Comparison of ENCODE assay signal across 32 cellular contexts in genomic region chr2:225570000-225570399, GRCh38.
"Had no signal": no experiment of that assay in that cellular context is flagged by ENCODE, and none has a peak within 500 bp of the region (broad histone marks: within the 10 kb centered on the region; RNA-seq: fewer than 3 reads in every experiment).

No MANE protein-coding gene starts in this region.

- DNase-seq: activated B cell treated with CpG ODN at 0.5 μM for 24 hours; activated CD4-positive, alpha-beta memory T cell treated with anti-CD3 and anti-CD28 coated beads for 36 hours; activated CD4-positive, alpha-beta T cell treated with anti-CD3 and anti-CD28 coated beads for 4 hours; activated CD4-positive, alpha-beta T cell treated with anti-CD3 and anti-CD28 coated beads, Interleukin-2, amount 50 U/mL, for 1 hour; activated CD4-positive, CD25-positive, alpha-beta regulatory T cell treated with anti-CD3 and anti-CD28 coated beads, Interleukin-2, amount 50 U/mL, for 72 hours; activated CD8-positive, alpha-beta memory T cell treated with anti-CD3 and anti-CD28 coated beads, Interleukin-2, amount 50 U/mL, for 4 hours; activated gamma-delta T cell treated with Interleukin-2 at 50 U/mL for 16 hours; activated naive CD4-positive, alpha-beta T cell treated with anti-CD3 and anti-CD28 coated beads for 36 hours; activated T-cell treated with anti-CD3 and anti-CD28 coated beads for 4 hours; activated T-cell treated with anti-CD3 and anti-CD28 coated beads, Interleukin-2, amount 50 U/mL, for 4 hours; NCI-H1092 treated with DMSO at 0.1 percent for 48 hours; NCI-H1417; NCI-H1694; NCI-H1930; NCI-H2081 treated with DMSO at 0.1 percent for 48 hours; NCI-H226; NCI-H446 treated with DMSO at 0.1 percent for 48 hours; NCI-H524; NCI-H69; NCI-H82; RPMI8226; SHP77 treated with DMSO at 0.1 percent for 48 hours; T-cell; T-helper 2 cell; T-helper 9 cell had no signal

- H3K27me3 ChIP-seq: breast epithelium, SJSA1 had no signal

- H3K27ac ChIP-seq: breast epithelium, SJSA1, VCaP had no signal

- H3K36me3 ChIP-seq: breast epithelium, SJSA1 had no signal

- H3K9me3 ChIP-seq: breast epithelium, SJSA1 had no signal

- H3K4me3 ChIP-seq: breast epithelium, K562, SJSA1 had no signal

- ATAC-seq: activated naive CD4-positive, alpha-beta T cell treated with anti-CD3 and anti-CD28 coated beads, Interleukin-2, amount 50 U/mL, for 72 hours; activated T-cell treated with anti-CD3 and anti-CD28 coated beads, Interleukin-2, amount 50 U/mL, for 4 hours; K562; Panc1; SK-N-SH treated with all-trans-retinoic acid at 6 μM for 48 hours; T-cell had no signal

- H3K4me1 ChIP-seq: breast epithelium, SJSA1 had no signal
